In genomic region chr11:123145661-123146060, GRCh38 we compare ENCODE assay signal across 12 cellular contexts. TPM values are rescaled to one million over a fixed set of nuclear protein-coding genes. Genes with fewer than 3 reads are reported as not detected.
DNase-seq lines count a peak whose midpoint lies in the region; ATAC-seq and TF ChIP-seq lines count a peak whose summit lies in the region.
"Had no signal": no experiment of that assay in that cellular context is flagged by ENCODE, and none has a peak within 500 bp of the region (broad histone marks: within the 10 kb centered on the region; RNA-seq: fewer than 3 reads in every experiment).

No MANE protein-coding gene starts in this region.

- H3K36me3 Mint-ChIP-seq in chondrocyte (ENCODE audit: low read depth), result no peaks in the 10 kb centered on the region

- H3K27me3 ChIP-seq in HCT116 (ENCODE audit: insufficient read depth, low read length), result no peaks in the 10 kb centered on the region
- H3K27me3 ChIP-seq in PC-9 (ENCODE audit: insufficient read depth, low read depth), result no peaks in the 10 kb centered on the region
- H3K27me3 ChIP-seq in gastroesophageal sphincter, result no peaks in the 10 kb centered on the region
- no peaks in the 10 kb centered on the region for H3K27me3 ChIP-seq in spleen (replicated peaks in 1 of 7)
- H3K27me3 ChIP-seq: SJSA1 had no signal

- peak overlapping the region; percentile 79 for H3K4me2 ChIP-seq in HCT116 (ENCODE audit: low read length)
- peak overlapping the region; percentile 81 for H3K4me2 ChIP-seq in PC-9

- H3K9me3 ChIP-seq in HCT116 (ENCODE audit: control insufficient read depth in 1 of 2, insufficient read depth in 1 of 2, low read depth in 1 of 2, low read length in 2 of 2) (no peaks in the 10 kb centered on the region), PC-9 (ENCODE audit: insufficient read depth, low read depth) (no peaks in the 10 kb centered on the region), gastroesophageal sphincter (no peaks in the 10 kb centered on the region), spleen (no peaks in the 10 kb centered on the region)
- H3K9me3 ChIP-seq: SJSA1 had no signal

- H3K79me2 ChIP-seq in HCT116 (ENCODE audit: insufficient read depth, low read length), result no peaks in the 10 kb centered on the region
- peaks cover 6% of the 10 kb centered on the region for H3K79me2 ChIP-seq in PC-9 (ENCODE audit: low read depth)

- H4K20me1 ChIP-seq in HCT116 (ENCODE audit: insufficient read depth) (no peaks in the 10 kb centered on the region), PC-9 (ENCODE audit: insufficient read depth) (no peaks in the 10 kb centered on the region)

- TF ChIP-seq RAD21 in HCT116 (IDR thresholded peaks at IDR 0.05; ENCODE audit: low read depth), result no peak

- BruUV-seq in HCT116 (replicated peaks; lab: Mats Ljungman, UMichigan), result TSS peak; percentile 60
- TSS peak; percentile 91 for BruUV-seq in PC-9 (replicated peaks; lab: Mats Ljungman, UMichigan)

- DNase-seq in HCT116 (ENCODE audit: low read depth, low spot score) (no peak), PC-9 (no peak), spleen (no peak), medulla oblongata (ENCODE audit: extremely low spot score) (no peak), chondrocyte (ENCODE audit: low spot score) (no peak)
- DNase-seq: activated CD4-positive, alpha-beta T cell treated with anti-CD3 and anti-CD28 coated beads for 36 hours; NCI-H2029 treated with DMSO at 0.1 percent for 48 hours had no signal

- TF ChIP-seq CTCF in HCT116 (IDR thresholded peaks at IDR 0.05 in 2 of 3, conservative IDR thresholded peaks at IDR 0.05 in 1 of 3; ENCODE audit: borderline replicate concordance in 1 of 3, insufficient read depth in 1 of 3, low read depth in 2 of 3, low read length in 2 of 3) (no peak), PC-9 (conservative IDR thresholded peaks at IDR 0.05) (no peak), gastroesophageal sphincter (IDR thresholded peaks at IDR 0.05) (no peak), spleen (IDR thresholded peaks at IDR 0.05 in 8 of 11, conservative IDR thresholded peaks at IDR 0.05 in 3 of 11) (no peak), chondrocyte (IDR thresholded peaks at IDR 0.05) (no peak)

- RAD21 ChIA-PET in HCT116 (lab: Charles Lee; ENCODE audit: low non-redundant PET in 1 of 2, low total read pairs in 2 of 2, uncharacterized antibody in 2 of 2, unreplicated experiment in 2 of 2), result interaction anchor here in 1 of 2 experiments (1.2 kb wide), 1 partner anchor 102 kb away, joined by 4 read pairs; no protein-coding TSS in a partner anchor

- H3K4me3 ChIP-seq in HCT116 (replicated peaks in 1 of 2; ENCODE audit: low read depth in 1 of 2, low read length in 2 of 2) (peak overlapping the region; percentile 29 to 52), PC-9 (peak overlapping the region; percentile 42; the same call in 1 of the 2 replicates), gastroesophageal sphincter (no peak overlapping the region), spleen (no peak overlapping the region)
- H3K4me3 ChIP-seq: coronary artery, lung, SJSA1 had no signal

- H3K27ac ChIP-seq in HCT116 (ENCODE audit: low read depth, low read length) (peak overlapping the region; percentile 49; the same call in 1 of the 2 replicates), PC-9 (peak overlapping the region; percentile 96), gastroesophageal sphincter (peak overlapping the region in 3 of 4 donors; percentile 5 to 64 (median 25)), spleen (peak overlapping the region in 5 of 8 donors; percentile 52 to 76 (median 64))
- H3K27ac ChIP-seq: coronary artery, SJSA1 had no signal

- ATAC-seq in HCT116, result peak; percentile 79
- no peak for ATAC-seq in gastroesophageal sphincter
- ATAC-seq in GM21723 (IDR thresholded peaks at IDR 0.05; ENCODE audit: unreplicated experiment), result no peak
- ATAC-seq: activated CD4-positive, alpha-beta T cell treated with anti-CD3 and anti-CD28 coated beads for 36 hours had no signal

- TF ChIP-seq POLR2A in HCT116 (IDR thresholded peaks at IDR 0.05; ENCODE audit: borderline replicate concordance, extremely low read depth, insufficient read depth, insufficient read length), result no peak
- TF ChIP-seq POLR2A in gastroesophageal sphincter (IDR thresholded peaks at IDR 0.05), result no peak
- no peak for TF ChIP-seq POLR2A in spleen (IDR thresholded peaks at IDR 0.05)

- H3K4me1 ChIP-seq in HCT116 (ENCODE audit: control insufficient read depth in 1 of 2, insufficient read depth in 2 of 2, low read length in 2 of 2), result peaks cover 14 to 29% of the 10 kb centered on the region in 2 experiments; a peak in 3 of 4 replicates
- H3K4me1 ChIP-seq in PC-9 (replicated peaks; ENCODE audit: insufficient read depth), result peaks cover 45% of the 10 kb centered on the region
- H3K4me1 ChIP-seq in gastroesophageal sphincter, result peaks cover 0 to 20% (median 0%) of the 10 kb centered on the region in 3 donors
- peaks cover 0 to 20% (median 8%) of the 10 kb centered on the region in 6 donors for H3K4me1 ChIP-seq in spleen

- H3K9me2 ChIP-seq in HCT116 (ENCODE audit: insufficient read depth) (no peaks in the 10 kb centered on the region), PC-9 (ENCODE audit: insufficient read depth) (no peaks in the 10 kb centered on the region; the same call in 1 of the 2 replicates)

- 60 to 75% methylated on average over 5 of the region's 9 CpGs for WGBS in gastroesophageal sphincter (ENCODE audit: low coverage in 1 of 2), 2 donors
- WGBS in spleen, 5 donors, result 62 to 81% (median 75%) methylated on average over 9 of the region's 9 CpGs

- H3K36me3 ChIP-seq in HCT116 (ENCODE audit: control insufficient read depth in 1 of 2, insufficient read depth in 2 of 2, low read length in 2 of 2) (no peaks in the 10 kb centered on the region), PC-9 (ENCODE audit: low read depth) (no peaks in the 10 kb centered on the region), gastroesophageal sphincter (no peaks in the 10 kb centered on the region), spleen (no peaks in the 10 kb centered on the region)
- H3K36me3 ChIP-seq: SJSA1 had no signal

- POLR2A ChIA-PET in HCT116 (lab: Charles Lee), result interaction anchor here (0.7 kb wide), 1 partner anchor 19 kb away, joined by 3 read pairs; no protein-coding TSS in a partner anchor
- POLR2A ChIA-PET in PC-9 (lab: Charles Lee; ENCODE audit: unreplicated experiment), result interaction anchor here (0.6 kb wide), 2 partner anchors 28 to 1963 kb away, joined by 3 to 5 read pairs; no protein-coding TSS in a partner anchor

- no peak overlapping the region for H3K27ac Mint-ChIP-seq in chondrocyte (ENCODE audit: unreplicated experiment)
- H3K27ac Mint-ChIP-seq: activated CD4-positive, alpha-beta T cell treated with anti-CD3 and anti-CD28 coated beads for 36 hours had no signal

- H2AFZ ChIP-seq in HCT116 (ENCODE audit: low read depth, low read length, poor library complexity, severe bottlenecking), result peak overlapping the region; percentile 46
- peak overlapping the region; percentile 77 for H2AFZ ChIP-seq in PC-9

- H3K27me3 Mint-ChIP-seq in chondrocyte (ENCODE audit: low read depth), result peaks cover 2% of the 10 kb centered on the region
- H3K27me3 Mint-ChIP-seq: activated CD4-positive, alpha-beta T cell treated with anti-CD3 and anti-CD28 coated beads for 36 hours had no signal

- no peak for TF ChIP-seq EP300 in gastroesophageal sphincter (IDR thresholded peaks at IDR 0.05)

- peak overlapping the region; percentile 52 for H3K9ac ChIP-seq in HCT116 (ENCODE audit: low read length)

- H3K4me3 Mint-ChIP-seq in chondrocyte (ENCODE audit: unreplicated experiment), result no peak overlapping the region
- H3K4me3 Mint-ChIP-seq: activated CD4-positive, alpha-beta T cell treated with anti-CD3 and anti-CD28 coated beads for 36 hours had no signal

- H3F3A ChIP-seq in PC-9 (ENCODE audit: insufficient read depth, low read depth), result peaks cover 41% of the 10 kb centered on the region

- no peaks in the 10 kb centered on the region for H3K9me3 Mint-ChIP-seq in chondrocyte (ENCODE audit: low read depth)

- intact Hi-C loops in HCT116 (cut with micrococcal nuclease) (no loop called here), PC-9 (cut with micrococcal nuclease; ENCODE audit: unreplicated experiment) (loop anchor here (5.0 kb wide), 1 partner anchor 37 kb away; no protein-coding TSS in a partner anchor), spleen (cut with DNase I; ENCODE audit: low total_unique reads) (no loop called here)

- CTCF ChIA-PET in HCT116 (lab: Charles Lee), result interaction anchor here (0.8 to 1.7 kb wide), 2 partner anchors 19 to 21 kb away, joined by 3 read pairs; no protein-coding TSS in a partner anchor
- CTCF ChIA-PET in PC-9 (lab: Charles Lee), result interaction anchor here (0.6 kb wide), 2 partner anchors 33 to 101 kb away, joined by 3 to 4 read pairs; no protein-coding TSS in a partner anchor

- peaks cover 2% of the 10 kb centered on the region for H3K4me1 Mint-ChIP-seq in chondrocyte (ENCODE audit: low read depth)
- H3K4me1 Mint-ChIP-seq: activated CD4-positive, alpha-beta T cell treated with anti-CD3 and anti-CD28 coated beads for 36 hours had no signal

TF ChIP-seq in HCT116, 20 proteins besides CTCF, POLR2A, EP300 and RAD21:
- 0 out of 2 replicates have a peak, but pooled peaks have one; percentile 47 for TF ChIP-seq ZFX (IDR thresholded peaks at IDR 0.05)
- TF ChIP-seq EZH2phosphoT487 (IDR thresholded peaks at IDR 0.05; ENCODE audit: borderline replicate concordance), result no peak
- TF ChIP-seq, protein P1, sequence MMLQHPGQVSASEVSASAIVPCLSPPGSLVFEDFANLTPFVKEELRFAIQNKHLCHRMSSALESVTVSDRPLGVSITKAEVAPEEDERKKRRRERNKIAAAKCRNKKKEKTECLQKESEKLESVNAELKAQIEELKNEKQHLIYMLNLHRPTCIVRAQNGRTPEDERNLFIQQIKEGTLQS (IDR thresholded peaks at IDR 0.05), result no peak
- TF ChIP-seq EZH2 (IDR thresholded peaks at IDR 0.05), result no peak
- no peak for TF ChIP-seq JUND (IDR thresholded peaks at IDR 0.05)

RNA-seq across cellular contexts. Expression of gene CLMP, which starts 49.4 kb away (rescaled TPM):
- total RNA-seq in HCT116 (2021; ENCODE audit: unreplicated experiment) (3.2 TPM), PC-9 (2021) (5.4 and 6.1 TPM in 2 replicates), gastroesophageal sphincter (100 to 1,000 TPM in 3 of 4 donors, 10 to 100 TPM in 1; 89.1 to 274 (median 151) TPM), spleen (10 to 100 TPM in 6 of 7 donors, 1 to 10 TPM in 1; 8.5 to 36.5 (median 21.1) TPM), chondrocyte (4.8 to 21.4 TPM (median 6.6 TPM) in 3 replicates)
- 0.51 and 0.90 TPM in 2 replicates for polyA plus RNA-seq in HCT116 (2012)
- 1 to 10 TPM; 3.1 to 4.1 (median 3.6) TPM for polyA plus RNA-seq in spleen

Comparison
In these comparisons a context has a peak if more than half of its experiments do, and no peak if none do; other contexts are left out.
1. H3K27ac ChIP-seq: peak in every context shown above with its lines; median percentile 96 in PC-9; 64 in spleen; 49 in HCT116; 25 in gastroesophageal sphincter.
2. H3K4me3 ChIP-seq: peak in HCT116 (2 of 2) and PC-9 (single experiment); none in gastroesophageal sphincter (0 of 2) and spleen (0 of 8).